Comparison of ENCODE assay signal across 9 cellular contexts in genomic region chr17:30292490-30292858, GRCh38. TPM values are rescaled to one million over a fixed set of nuclear protein-coding genes. Genes with fewer than 3 reads are reported as not detected.
DNase-seq lines count a peak whose midpoint lies in the region; ATAC-seq and TF ChIP-seq lines count a peak whose summit lies in the region.
"Had no signal": no experiment of that assay in that cellular context is flagged by ENCODE, and none has a peak within 500 bp of the region (broad histone marks: within the 10 kb centered on the region; RNA-seq: fewer than 3 reads in every experiment).

No MANE protein-coding gene starts in this region.

- no peaks in the 10 kb centered on the region for H3K9me3 Mint-ChIP-seq in CD8-positive, alpha-beta memory T cell
- H3K9me3 Mint-ChIP-seq in activated T-cell treated with anti-CD3 and anti-CD28 coated beads, Interleukin-2, amount 50 U/mL, for 4 hours = no peaks in the 10 kb centered on the region

- peak overlapping the region; percentile 97 for H3K18ac ChIP-seq in trophoblast cell (ENCODE audit: low read length)

- H3K4me2 ChIP-seq in OCI-LY3 (ENCODE audit: low read length) = peak overlapping the region; percentile 67
- H3K4me2 ChIP-seq in trophoblast cell (ENCODE audit: low read length) = peak overlapping the region; percentile 69

- H2BK12ac ChIP-seq in trophoblast cell (ENCODE audit: low read length) = peak overlapping the region; percentile 5

- H3K4me1 ChIP-seq in CD8-positive, alpha-beta memory T cell (ENCODE audit: insufficient read depth, low read length) = peaks cover 19% of the 10 kb centered on the region
- H3K4me1 ChIP-seq in OCI-LY3 (ENCODE audit: low read length) = peaks cover 13% of the 10 kb centered on the region
- peaks cover 0 to 4% of the 10 kb centered on the region in 2 experiments for H3K4me1 ChIP-seq in trophoblast cell (ENCODE audit: control insufficient read depth in 1 of 2, insufficient read depth in 2 of 2, low read length in 2 of 2)

- no peak for TF ChIP-seq CTCF in OCI-LY3 (IDR thresholded peaks at IDR 0.05; ENCODE audit: low read depth, low read length)
- no peak for TF ChIP-seq CTCF in epithelial cell of proximal tubule (conservative IDR thresholded peaks at IDR 0.05; ENCODE audit: low read depth, low read length)
- TF ChIP-seq CTCF in GM10266 (IDR thresholded peaks at IDR 0.05; ENCODE audit: control insufficient read depth, insufficient read depth, low read depth, missing control alignments) = no peak

- H3K9me3 ChIP-seq in CD8-positive, alpha-beta memory T cell (ENCODE audit: low read length) = no peaks in the 10 kb centered on the region
- H3K9me3 ChIP-seq in OCI-LY3 (ENCODE audit: insufficient read depth, low read length) (no peaks in the 10 kb centered on the region), trophoblast cell (ENCODE audit: insufficient read depth, low read depth, low read length) (no peaks in the 10 kb centered on the region)

- H3K23ac ChIP-seq in trophoblast cell (ENCODE audit: low read length) = no peak overlapping the region

- H2BK5ac ChIP-seq in trophoblast cell (ENCODE audit: low read depth, low read length, poor library complexity) = peak overlapping the region; percentile 92

- H2AFZ ChIP-seq in OCI-LY3 (ENCODE audit: low read depth, low read length) (peak overlapping the region; percentile 98), trophoblast cell (ENCODE audit: insufficient read depth, low read length, poor library complexity) (peak overlapping the region; percentile 91)

- peak overlapping the region; percentile 49 for H4K12ac ChIP-seq in trophoblast cell (ENCODE audit: low read depth, low read length)

- H4K8ac ChIP-seq in trophoblast cell (ENCODE audit: low read depth, low read length) = peak overlapping the region; percentile 97

- H3K4me1 Mint-ChIP-seq in CD8-positive, alpha-beta memory T cell = peaks cover 21 to 26% (median 21%) of the 10 kb centered on the region in 3 donors
- peaks cover 16% of the 10 kb centered on the region for H3K4me1 Mint-ChIP-seq in activated T-cell treated with anti-CD3 and anti-CD28 coated beads, Interleukin-2, amount 50 U/mL, for 4 hours (ENCODE audit: low read depth)

- WGBS in trophoblast cell (ENCODE audit: extremely low coverage, insufficient coverage, insufficient read length) = no CpG with 5 or more reads among the region's 7 CpGs

- CTCF ChIA-PET in CD8-positive, alpha-beta memory T cell (lab: Charles Lee) = interaction anchor here (1.1 to 3.1 kb wide), 8 partner anchors 10 to 188 kb away, joined by 3 to 36 read pairs (median 6); partner anchors contain the start of gene TMIGD1

- peaks cover 12% of the 10 kb centered on the region for H3K79me1 ChIP-seq in trophoblast cell (ENCODE audit: low read length)

- DNase-seq in CD8-positive, alpha-beta memory T cell = no peak
- DNase-seq in epithelial cell of proximal tubule (ENCODE audit: low read depth) = no peak
- no peak for DNase-seq in trophoblast cell
- DNase-seq in GM10266 (ENCODE audit: extremely low spot score) = no peak
- no peak for DNase-seq in retina
- DNase-seq in activated T-cell treated with anti-CD3 and anti-CD28 coated beads, Interleukin-2, amount 50 U/mL, for 4 hours = no peak
- DNase-seq: NCI-H2029 treated with DMSO at 0.1 percent for 48 hours had no signal

- peaks cover 4 to 19% (median 4%) of the 10 kb centered on the region in 3 donors for H3K36me3 Mint-ChIP-seq in CD8-positive, alpha-beta memory T cell
- peaks cover 12% of the 10 kb centered on the region for H3K36me3 Mint-ChIP-seq in activated T-cell treated with anti-CD3 and anti-CD28 coated beads, Interleukin-2, amount 50 U/mL, for 4 hours (ENCODE audit: insufficient read depth)

- no peak overlapping the region for H3K27ac ChIP-seq in CD8-positive, alpha-beta memory T cell (ENCODE audit: low read depth, low read length)
- H3K27ac ChIP-seq in OCI-LY3 (ENCODE audit: low read length) (no peak overlapping the region), trophoblast cell (ENCODE audit: low read depth, low read length) (peak overlapping the region; percentile 73)

- no peak overlapping the region for H3K4ac ChIP-seq in trophoblast cell (ENCODE audit: low read depth, low read length)

- H3K4me3 ChIP-seq in CD8-positive, alpha-beta memory T cell (ENCODE audit: low read length) = peak overlapping the region; percentile 74
- H3K4me3 ChIP-seq in OCI-LY3 (ENCODE audit: low read length) = peak overlapping the region; percentile 81
- H3K4me3 ChIP-seq in epithelial cell of proximal tubule (ENCODE audit: low read depth, low read length) = peak overlapping the region; percentile 67
- H3K4me3 ChIP-seq in trophoblast cell (ENCODE audit: low read depth, low read length) = no peak overlapping the region

- H3K36me3 ChIP-seq in CD8-positive, alpha-beta memory T cell (ENCODE audit: insufficient read depth, low read length) = peaks cover 3% of the 10 kb centered on the region
- H3K36me3 ChIP-seq in OCI-LY3 (replicated peaks; ENCODE audit: low read depth, low read length) (peaks cover 9% of the 10 kb centered on the region), trophoblast cell (ENCODE audit: control insufficient read depth in 1 of 2, insufficient read depth in 2 of 2, low read length in 2 of 2) (peaks cover 6 to 7% of the 10 kb centered on the region in 2 experiments)

- H4K91ac ChIP-seq in trophoblast cell (ENCODE audit: low read depth, low read length) = peak overlapping the region; percentile 88

- no peak overlapping the region for H2AK5ac ChIP-seq in trophoblast cell (ENCODE audit: low read length)

- H3K79me2 ChIP-seq in OCI-LY3 (ENCODE audit: low read length) (peaks cover 26% of the 10 kb centered on the region), trophoblast cell (ENCODE audit: control insufficient read depth, insufficient read depth, low read length, poor library complexity) (peaks cover 5% of the 10 kb centered on the region)

- peak overlapping the region in 5 of 8 donors; percentile 35 to 91 (median 79) for H3K27ac Mint-ChIP-seq in CD8-positive, alpha-beta memory T cell

- H2BK120ac ChIP-seq in trophoblast cell (ENCODE audit: insufficient read depth, low read length, poor library complexity) = peak overlapping the region; percentile 89

- H3K9ac ChIP-seq in OCI-LY3 (ENCODE audit: low read length) (peak overlapping the region; percentile 83), trophoblast cell (ENCODE audit: low read length) (no peak overlapping the region)

- peak overlapping the region in 4 of 7 donors; percentile 68 to 91 (median 73) for H3K4me3 Mint-ChIP-seq in CD8-positive, alpha-beta memory T cell
- H3K4me3 Mint-ChIP-seq in activated T-cell treated with anti-CD3 and anti-CD28 coated beads, Interleukin-2, amount 50 U/mL, for 4 hours = no peak overlapping the region

- H3K27me3 ChIP-seq in CD8-positive, alpha-beta memory T cell (ENCODE audit: insufficient read depth, low read length, poor library complexity, severe bottlenecking) = no peaks in the 10 kb centered on the region
- H3K27me3 ChIP-seq in OCI-LY3 (ENCODE audit: low read depth, low read length) (no peaks in the 10 kb centered on the region), trophoblast cell (ENCODE audit: insufficient read depth, low read length) (no peaks in the 10 kb centered on the region)

- H4K20me1 ChIP-seq in OCI-LY3 (ENCODE audit: insufficient read depth, low read length) = 0 out of 2 replicates have a peak, but pooled peaks cover 4% of the 10 kb centered on the region

- H3K14ac ChIP-seq in trophoblast cell (ENCODE audit: low read length) = peak overlapping the region; percentile 90

- POLR2A ChIA-PET in CD8-positive, alpha-beta memory T cell (lab: Charles Lee) = interaction anchor here (1.0 to 1.9 kb wide), 4 partner anchors 31 to 44 kb away, joined by 5 to 15 read pairs (median 9); no protein-coding TSS in a partner anchor

- peaks cover 0 to 2% of the 10 kb centered on the region in 2 donors for H3K27me3 Mint-ChIP-seq in CD8-positive, alpha-beta memory T cell
- H3K27me3 Mint-ChIP-seq in activated T-cell treated with anti-CD3 and anti-CD28 coated beads, Interleukin-2, amount 50 U/mL, for 4 hours (ENCODE audit: low read depth) = no peaks in the 10 kb centered on the region

- ATAC-seq in HG03159 (IDR thresholded peaks at IDR 0.05; ENCODE audit: unreplicated experiment) = no peak
- no peak for ATAC-seq in activated T-cell treated with anti-CD3 and anti-CD28 coated beads, Interleukin-2, amount 50 U/mL, for 4 hours

RNA-seq across cellular contexts. Expression of gene BLMH, which starts 0.7 kb away (rescaled TPM):
- 10 to 100 TPM; 67.1 to 68.0 TPM for total RNA-seq in CD8-positive, alpha-beta memory T cell
- polyA plus RNA-seq in CD8-positive, alpha-beta memory T cell = 28.3 TPM
- 16.8 and 24.7 TPM in 2 replicates for total RNA-seq in epithelial cell of proximal tubule
- polyA plus RNA-seq in trophoblast cell (2013) = 45.2 and 49.1 TPM in 2 replicates
- total RNA-seq in activated T-cell treated with anti-CD3 and anti-CD28 coated beads, Interleukin-2, amount 50 U/mL, for 4 hours = 10 to 100 TPM; 67.5 to 81.8 (median 74.8) TPM

RNA-seq across cellular contexts. Expression of gene TMIGD1, which starts 41.4 kb away (rescaled TPM):
- total RNA-seq in CD8-positive, alpha-beta memory T cell = not detected
- not detected for polyA plus RNA-seq in CD8-positive, alpha-beta memory T cell
- total RNA-seq in epithelial cell of proximal tubule = not detected in 2 replicates
- not detected in 2 replicates for polyA plus RNA-seq in trophoblast cell (2013)
- not detected for total RNA-seq in activated T-cell treated with anti-CD3 and anti-CD28 coated beads, Interleukin-2, amount 50 U/mL, for 4 hours

RNA-seq across cellular contexts. Expression of gene SLC6A4, which starts 57.0 kb away (rescaled TPM):
- total RNA-seq in CD8-positive, alpha-beta memory T cell = not detected
- polyA plus RNA-seq in CD8-positive, alpha-beta memory T cell = 0.08 TPM
- total RNA-seq in epithelial cell of proximal tubule = not detected in 2 replicates
- polyA plus RNA-seq in trophoblast cell (2013) = 0.72 and 0.75 TPM in 2 replicates
- not detected for total RNA-seq in activated T-cell treated with anti-CD3 and anti-CD28 coated beads, Interleukin-2, amount 50 U/mL, for 4 hours
